Comparison of ENCODE assay signal across 12 cellular contexts in genomic region chr6:18327621-18328548, GRCh38. TPM values are rescaled to one million over a fixed set of nuclear protein-coding genes. Genes with fewer than 3 reads are reported as not detected.
A peak's percentile ranks its signal among the peaks of the same experiment; 100 is the strongest.
DNase-seq lines count a peak whose midpoint lies in the region; ATAC-seq and TF ChIP-seq lines count a peak whose summit lies in the region.
"Had no signal": no experiment of that assay in that cellular context is flagged by ENCODE, and none has a peak within 500 bp of the region (broad histone marks: within the 10 kb centered on the region; RNA-seq: fewer than 3 reads in every experiment).

No MANE protein-coding gene starts in this region.

- no peaks in the 10 kb centered on the region for H3K9me3 Mint-ChIP-seq in activated T-cell treated with anti-CD3 and anti-CD28 coated beads, Interleukin-2, amount 50 U/mL, for 4 hours
- H3K9me3 Mint-ChIP-seq: activated CD8-positive, alpha-beta T cell treated with anti-CD3 and anti-CD28 coated beads for 36 hours; central memory CD8-positive, alpha-beta T cell had no signal

- H3K27ac ChIP-seq in gastroesophageal sphincter (peak overlapping the region in 3 of 4 donors; percentile 1 to 38 (median 18)), spleen (peak overlapping the region in 7 of 8 donors; percentile 36 to 92 (median 89))

- no peaks in the 10 kb centered on the region for H3K36me3 ChIP-seq in gastroesophageal sphincter
- no peaks in the 10 kb centered on the region for H3K36me3 ChIP-seq in spleen
- H3K36me3 ChIP-seq: vagina had no signal

- H3K9me3 ChIP-seq in gastroesophageal sphincter (no peaks in the 10 kb centered on the region), spleen (no peaks in the 10 kb centered on the region)
- H3K9me3 ChIP-seq: vagina had no signal

- TF ChIP-seq CTCF in gastroesophageal sphincter (IDR thresholded peaks at IDR 0.05) (no peak), spleen (IDR thresholded peaks at IDR 0.05 in 8 of 11, conservative IDR thresholded peaks at IDR 0.05 in 3 of 11) (no peak)

- WGBS in gastroesophageal sphincter (ENCODE audit: low coverage in 1 of 2), 2 donors = 57 to 65% methylated on average over 4 to 8 of the region's 8 CpGs
- 41 to 64% (median 51%) methylated on average over 8 of the region's 8 CpGs for WGBS in spleen, 5 donors

- no peak overlapping the region for H3K4me3 Mint-ChIP-seq in activated T-cell treated with anti-CD3 and anti-CD28 coated beads, Interleukin-2, amount 50 U/mL, for 4 hours
- H3K4me3 Mint-ChIP-seq: activated CD8-positive, alpha-beta T cell treated with anti-CD3 and anti-CD28 coated beads for 36 hours; central memory CD8-positive, alpha-beta T cell had no signal

- no peaks in the 10 kb centered on the region for H3K36me3 Mint-ChIP-seq in activated T-cell treated with anti-CD3 and anti-CD28 coated beads, Interleukin-2, amount 50 U/mL, for 4 hours (ENCODE audit: insufficient read depth)

- no peak for TF ChIP-seq POLR2A in gastroesophageal sphincter (IDR thresholded peaks at IDR 0.05)
- no peak for TF ChIP-seq POLR2A in spleen (IDR thresholded peaks at IDR 0.05)

- intact Hi-C loops in spleen (cut with DNase I; ENCODE audit: low total_unique reads) = no loop called here

- H3K4me1 ChIP-seq in gastroesophageal sphincter (peaks cover 0 to 20% (median 4%) of the 10 kb centered on the region in 3 donors), spleen (peaks cover 0 to 47% (median 18%) of the 10 kb centered on the region in 6 donors)
- H3K4me1 ChIP-seq: vagina had no signal

- DNase-seq in NCI-H2029 (lab: John Stamatoyannopoulos, UW) (peak; percentile 13), NCI-H2029 treated with DMSO at 0.1 percent for 48 hours (lab: John Stamatoyannopoulos, UW) (no peak), NCI-H526 treated with DMSO at 0.1 percent for 48 hours (lab: John Stamatoyannopoulos, UW) (peak; percentile 40), spleen (peak; percentile 93), UCSD-AML1 (lab: John Stamatoyannopoulos, UW; ENCODE audit: unreplicated experiment) (no peak)
- no peak for DNase-seq in activated T-cell treated with anti-CD3 and anti-CD28 coated beads, Interleukin-2, amount 50 U/mL, for 4 hours
- no peak for DNase-seq in activated effector memory CD4-positive, alpha-beta T cell treated with Interleukin-2 at 50 U/mL for 16 hours
- DNase-seq: activated CD8-positive, alpha-beta T cell treated with anti-CD3 and anti-CD28 coated beads for 36 hours; NCI-H774 had no signal

- H3K4me3 ChIP-seq in gastroesophageal sphincter (no peak overlapping the region), spleen (peak overlapping the region in 1 of 8 donors; percentile 16)
- H3K4me3 ChIP-seq: vagina had no signal

- H3K4me1 Mint-ChIP-seq in activated T-cell treated with anti-CD3 and anti-CD28 coated beads, Interleukin-2, amount 50 U/mL, for 4 hours (ENCODE audit: low read depth) = no peaks in the 10 kb centered on the region
- H3K4me1 Mint-ChIP-seq: central memory CD8-positive, alpha-beta T cell had no signal

- ATAC-seq in gastroesophageal sphincter = peak; percentile 58
- no peak for ATAC-seq in activated T-cell treated with anti-CD3 and anti-CD28 coated beads, Interleukin-2, amount 50 U/mL, for 4 hours
- ATAC-seq: activated CD8-positive, alpha-beta T cell treated with anti-CD3 and anti-CD28 coated beads for 36 hours had no signal

- TF ChIP-seq EP300 in gastroesophageal sphincter (IDR thresholded peaks at IDR 0.05) = no peak

- H3K27me3 ChIP-seq in gastroesophageal sphincter (no peaks in the 10 kb centered on the region), spleen (replicated peaks in 1 of 7) (no peaks in the 10 kb centered on the region)
- H3K27me3 ChIP-seq: vagina had no signal

- peaks cover 14% of the 10 kb centered on the region for H3K27me3 Mint-ChIP-seq in activated T-cell treated with anti-CD3 and anti-CD28 coated beads, Interleukin-2, amount 50 U/mL, for 4 hours (ENCODE audit: low read depth)

RNA-seq across cellular contexts. Expression of gene RNF144B, which starts 59.3 kb away (rescaled TPM):
- total RNA-seq in gastroesophageal sphincter (10 to 100 TPM in 3 of 4 donors, 1 to 10 TPM in 1; 5.6 to 18.4 (median 15.2) TPM), spleen (10 to 100 TPM; 36.0 to 82.5 (median 53.7) TPM)
- 10 to 100 TPM in 2 of 3 donors, 1 to 10 TPM in 1; 6.5 to 13.3 (median 10.2) TPM for polyA plus RNA-seq in spleen
- 1 to 10 TPM in 2 of 3 donors, under 1 TPM in 1; 0.61 to 1.8 (median 1.4) TPM for total RNA-seq in activated T-cell treated with anti-CD3 and anti-CD28 coated beads, Interleukin-2, amount 50 U/mL, for 4 hours

Comparison
In these comparisons a context has a peak if more than half of its experiments do, and no peak if none do; other contexts are left out.
1. DNase-seq: peak in NCI-H2029 (single experiment), NCI-H526 treated with DMSO at 0.1 percent for 48 hours (single experiment) and spleen (single experiment); none in NCI-H2029 treated with DMSO at 0.1 percent for 48 hours (single experiment), UCSD-AML1 (single experiment), activated T-cell treated with anti-CD3 and anti-CD28 coated beads, Interleukin-2, amount 50 U/mL, for 4 hours (single experiment) and activated effector memory CD4-positive, alpha-beta T cell treated with Interleukin-2 at 50 U/mL for 16 hours (single experiment).